27 cellular contexts compared by ENCODE assay signal in the genomic region with DNA sequence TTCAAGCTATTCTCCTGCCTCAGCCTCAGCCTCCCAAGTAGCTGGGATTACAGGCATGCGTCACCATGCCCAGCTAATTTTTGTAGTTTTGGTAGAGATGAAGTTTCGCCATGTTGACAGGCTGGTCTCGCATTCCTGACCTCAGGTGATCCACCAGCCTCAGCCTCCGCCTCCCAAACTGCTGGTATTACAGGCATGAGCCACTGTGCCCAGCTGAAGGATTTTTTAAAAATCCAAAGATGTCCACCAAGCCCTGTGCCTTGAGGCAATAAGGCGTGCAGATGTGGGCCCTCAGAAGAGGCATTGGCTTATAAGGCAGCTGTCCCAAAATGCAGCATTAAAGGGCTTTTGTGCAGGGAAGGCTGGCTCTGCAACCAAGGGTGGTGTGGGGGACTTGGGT.
"Had no signal": no experiment of that assay in that cellular context is flagged by ENCODE, and none has a peak within 500 bp of the region (broad histone marks: within the 10 kb centered on the region; RNA-seq: fewer than 3 reads in every experiment).

No MANE protein-coding gene starts in this region.

- H3K9me3 Mint-ChIP-seq: stimulated activated effector memory CD8-positive, alpha-beta T cell treated with anti-CD3 and anti-CD28 coated beads, Interleukin-12 subunit alpha, Interleukin-12 subunit beta, amount 100 ng/mL, for 72 hours; stimulated activated naive CD8-positive, alpha-beta T cell treated with anti-CD3 and anti-CD28 coated beads, Interleukin-15, amount 100 ng/mL, for 72 hours; stimulated activated naive CD8-positive, alpha-beta T cell treated with anti-CD3 and anti-CD28 coated beads, Interleukin-15, Interleukin-2, amounts not matched to agents 100 ng/mL and 50 ng/mL, for 24 hours; type B pancreatic cell had no signal

- H3K4me3 ChIP-seq: stomach, suprapubic skin, testis, thoracic aorta, thyroid gland, tibial artery, tibial nerve, transverse colon, upper lobe of left lung, upper lobe of right lung, uterus, vagina had no signal

- H3K27ac Mint-ChIP-seq: stimulated activated effector memory CD8-positive, alpha-beta T cell treated with anti-CD3 and anti-CD28 coated beads, Interleukin-12 subunit alpha, Interleukin-12 subunit beta, amount 100 ng/mL, for 72 hours; stimulated activated memory B cell treated with anti-CD40 and anti-IgM and Interleukin-4, amounts not matched to agents 10 μg/mL and 1 μg/mL and 100 μg/mL, for 72 hours; stimulated activated naive B cell treated with anti-CD40 and anti-IgM and Interleukin-4, amounts not matched to agents 10 μg/mL and 1 μg/mL and 100 μg/mL, for 72 hours; stimulated activated naive CD8-positive, alpha-beta T cell treated with anti-CD3 and anti-CD28 coated beads, Interleukin-15, amount 100 ng/mL, for 72 hours; stimulated activated naive CD8-positive, alpha-beta T cell treated with anti-CD3 and anti-CD28 coated beads, Interleukin-15, Interleukin-2, amounts not matched to agents 100 ng/mL and 50 ng/mL, for 24 hours; type B pancreatic cell had no signal

- H3K36me3 ChIP-seq: stomach, suprapubic skin, thoracic aorta, thyroid gland, tibial artery, tibial nerve, transverse colon, upper lobe of left lung, upper lobe of right lung, uterus, vagina had no signal

- H3K9me3 ChIP-seq: stomach, suprapubic skin, testis, thoracic aorta, thyroid gland, tibial artery, tibial nerve, transverse colon, upper lobe of left lung, upper lobe of right lung, uterus, vagina had no signal

- H3K4me1 ChIP-seq: stomach, suprapubic skin, testis, thyroid gland, tibial artery, tibial nerve, transverse colon, upper lobe of left lung, upper lobe of right lung, uterus, vagina had no signal

- H3K27me3 ChIP-seq: stomach, testis, thyroid gland, tibial artery, tibial nerve, transverse colon, upper lobe of left lung, upper lobe of right lung, uterus, vagina had no signal

- H3K36me3 Mint-ChIP-seq: stimulated activated effector memory CD8-positive, alpha-beta T cell treated with anti-CD3 and anti-CD28 coated beads, Interleukin-12 subunit alpha, Interleukin-12 subunit beta, amount 100 ng/mL, for 72 hours; stimulated activated memory B cell treated with anti-CD40 and anti-IgM and Interleukin-4, amounts not matched to agents 10 μg/mL and 1 μg/mL and 100 μg/mL, for 72 hours; stimulated activated naive B cell treated with anti-CD40 and anti-IgM and Interleukin-4, amounts not matched to agents 10 μg/mL and 1 μg/mL and 100 μg/mL, for 72 hours; type B pancreatic cell had no signal

- H3K4me3 Mint-ChIP-seq: stimulated activated effector memory CD8-positive, alpha-beta T cell treated with anti-CD3 and anti-CD28 coated beads, Interleukin-12 subunit alpha, Interleukin-12 subunit beta, amount 100 ng/mL, for 72 hours; stimulated activated memory B cell treated with anti-CD40 and anti-IgM and Interleukin-4, amounts not matched to agents 10 μg/mL and 1 μg/mL and 100 μg/mL, for 72 hours; stimulated activated naive B cell treated with anti-CD40 and anti-IgM and Interleukin-4, amounts not matched to agents 10 μg/mL and 1 μg/mL and 100 μg/mL, for 72 hours; stimulated activated naive CD8-positive, alpha-beta T cell treated with anti-CD3 and anti-CD28 coated beads, Interleukin-15, amount 100 ng/mL, for 72 hours; stimulated activated naive CD8-positive, alpha-beta T cell treated with anti-CD3 and anti-CD28 coated beads, Interleukin-15, Interleukin-2, amounts not matched to agents 100 ng/mL and 50 ng/mL, for 24 hours; type B pancreatic cell had no signal

- H3K27ac ChIP-seq: stomach, suprapubic skin, testis, thoracic aorta, thyroid gland, tibial artery, tibial nerve, transverse colon, upper lobe of left lung, upper lobe of right lung, uterus, vagina had no signal

- H3K27me3 Mint-ChIP-seq: stimulated activated memory B cell treated with anti-CD40 and anti-IgM and Interleukin-4, amounts not matched to agents 10 μg/mL and 1 μg/mL and 100 μg/mL, for 72 hours had no signal

- DNase-seq: stimulated activated CD4-positive, alpha-beta T cell treated with anti-CD3 and anti-CD28 coated beads, Interleukin-2, amount 100 ng/mL, for 48 hours; stimulated activated CD4-positive, alpha-beta T cell treated with anti-CD3 and anti-CD28 coated beads, Interleukin-4, amount 100 ng/mL, for 1 hour; stimulated activated CD4-positive, alpha-beta T cell treated with anti-CD3 and anti-CD28 coated beads, Interleukin-4, amount 100 ng/mL, for 24 hours; stimulated activated CD4-positive, alpha-beta T cell treated with anti-CD3 and anti-CD28 coated beads, Interleukin-4, amount 100 ng/mL, for 4 hours; stimulated activated CD8-positive, alpha-beta memory T cell treated with anti-CD3 and anti-CD28 coated beads, Interleukin-4, amount 100 ng/mL, for 48 hours; stimulated activated naive B cell treated with anti-CD40 and anti-IgM and Interleukin-4, amounts not matched to agents 10 μg/mL and 1 μg/mL and 100 μg/mL, for 72 hours; stimulated activated naive CD4-positive, alpha-beta T cell; stimulated activated naive CD4-positive, alpha-beta T cell treated with Interleukin-2 at 50 U/mL for 16 hours; stimulated activated naive CD8-positive, alpha-beta T cell treated with anti-CD3 and anti-CD28 coated beads, Interleukin-15, amount 100 ng/mL, for 72 hours; stimulated activated naive CD8-positive, alpha-beta T cell treated with anti-CD3 and anti-CD28 coated beads, Interleukin-15, Interleukin-2, amounts not matched to agents 100 U/mL and 50 U/mL, for 24 hours; stomach; substantia nigra; testis; thyroid gland; tibial artery; transverse colon; upper lobe of left lung; upper lobe of right lung; uterus had no signal

- H3K4me1 Mint-ChIP-seq: stimulated activated effector memory CD8-positive, alpha-beta T cell treated with anti-CD3 and anti-CD28 coated beads, Interleukin-12 subunit alpha, Interleukin-12 subunit beta, amount 100 ng/mL, for 72 hours; stimulated activated memory B cell treated with anti-CD40 and anti-IgM and Interleukin-4, amounts not matched to agents 10 μg/mL and 1 μg/mL and 100 μg/mL, for 72 hours; stimulated activated naive B cell treated with anti-CD40 and anti-IgM and Interleukin-4, amounts not matched to agents 10 μg/mL and 1 μg/mL and 100 μg/mL, for 72 hours; stimulated activated naive CD8-positive, alpha-beta T cell treated with anti-CD3 and anti-CD28 coated beads, Interleukin-15, amount 100 ng/mL, for 72 hours had no signal
